2 cellular contexts compared by ENCODE assay signal in the genomic region with DNA sequence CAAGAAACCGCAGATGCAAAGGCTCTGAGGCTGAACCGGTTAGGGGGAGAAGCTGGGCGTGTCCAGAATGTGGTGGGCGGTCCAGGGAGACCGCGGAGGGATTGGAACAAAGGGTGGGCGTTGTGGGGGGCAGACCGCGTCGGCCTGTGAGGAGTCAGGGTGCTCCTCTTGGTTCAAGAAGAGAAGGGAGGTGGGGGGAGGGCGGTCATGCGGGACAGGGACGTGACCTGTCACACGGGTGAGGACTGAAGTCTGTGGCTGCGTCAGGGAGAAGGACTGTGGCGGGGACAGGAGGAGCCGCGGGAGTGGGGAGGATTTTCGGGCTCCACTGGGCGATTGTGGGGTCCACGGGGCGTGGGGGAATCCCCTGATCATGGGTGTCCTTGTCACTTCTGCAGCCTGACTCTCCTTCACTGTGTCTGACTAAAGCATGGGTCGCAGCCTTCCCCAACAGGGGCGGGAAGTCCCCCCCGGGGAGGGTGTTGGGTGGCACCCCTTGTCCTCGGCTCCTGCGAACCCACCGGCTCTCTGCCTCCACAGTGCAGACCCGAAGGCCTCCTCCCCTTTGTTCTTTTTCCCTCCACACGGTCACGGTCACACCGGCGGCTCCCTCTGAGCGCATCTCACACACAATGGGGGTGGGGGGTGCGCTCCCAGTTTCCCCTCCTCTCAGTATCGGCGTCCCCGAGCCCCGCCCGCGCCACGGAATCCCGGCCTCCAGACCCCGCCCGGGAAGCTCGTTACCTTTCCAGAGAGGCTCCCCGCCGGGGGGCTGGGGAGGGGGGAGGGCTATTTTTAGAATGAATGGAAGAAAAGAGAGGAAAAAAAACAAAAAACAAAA.
TF ChIP-seq lines count a peak whose summit lies in the region.

No MANE protein-coding gene starts in this region.

TF ChIP-seq in A549, 52 proteins besides CTCF, POLR2A, EP300 and RAD21 (continued from another document):
- TF ChIP-seq, protein P1, sequence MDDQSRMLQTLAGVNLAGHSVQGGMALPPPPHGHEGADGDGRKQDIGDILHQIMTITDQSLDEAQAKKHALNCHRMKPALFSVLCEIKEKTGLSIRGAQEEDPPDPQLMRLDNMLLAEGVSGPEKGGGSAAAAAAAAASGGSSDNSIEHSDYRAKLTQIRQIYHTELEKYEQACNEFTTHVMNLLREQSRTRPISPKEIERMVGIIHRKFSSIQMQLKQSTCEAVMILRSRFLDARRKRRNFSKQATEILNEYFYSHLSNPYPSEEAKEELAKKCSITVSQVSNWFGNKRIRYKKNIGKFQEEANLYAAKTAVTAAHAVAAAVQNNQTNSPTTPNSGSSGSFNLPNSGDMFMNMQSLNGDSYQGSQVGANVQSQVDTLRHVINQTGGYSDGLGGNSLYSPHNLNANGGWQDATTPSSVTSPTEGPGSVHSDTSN (IDR thresholded peaks at IDR 0.05): no peak
- no peak for TF ChIP-seq MAFK (IDR thresholded peaks at IDR 0.05; ENCODE audit: partially characterized antibody)
- no peak for TF ChIP-seq NFE2L2 (conservative IDR thresholded peaks at IDR 0.05; ENCODE audit: low read length)
- no peak for TF ChIP-seq ESRRA (IDR thresholded peaks at IDR 0.05; ENCODE audit: borderline replicate concordance, low read length)
- no peak for TF ChIP-seq ATOH8 (CRISPR knock-in tag; IDR thresholded peaks at IDR 0.05; ENCODE audit: low read depth)
- no peak for TF ChIP-seq NPAS2 (CRISPR knock-in tag; IDR thresholded peaks at IDR 0.05; ENCODE audit: borderline replicate concordance)
- TF ChIP-seq TP53 (CRISPR knock-in tag; IDR thresholded peaks at IDR 0.05): no peak
- no peak for TF ChIP-seq RCOR1 (IDR thresholded peaks at IDR 0.05; ENCODE audit: low read depth, low read length)
- TF ChIP-seq FOSB (CRISPR knock-in tag; IDR thresholded peaks at IDR 0.05): no peak
- no peak for TF ChIP-seq FOXS1 (CRISPR knock-in tag; IDR thresholded peaks at IDR 0.05)
- TF ChIP-seq USF2 (IDR thresholded peaks at IDR 0.05): no peak
- no peak for TF ChIP-seq CEBPB (IDR thresholded peaks at IDR 0.05)
- TF ChIP-seq KDM5A (IDR thresholded peaks at IDR 0.05): no peak

TF ChIP-seq in SK-N-SH, 30 proteins besides CTCF, POLR2A, EP300 and RAD21 (continued from another document):
- TF ChIP-seq RFX5 (IDR thresholded peaks at IDR 0.05; ENCODE audit: low read length) (no peak), YY1 (IDR thresholded peaks at IDR 0.05; ENCODE audit: low read depth) (no peak), SMC3 (IDR thresholded peaks at IDR 0.05; ENCODE audit: low read depth, low read length) (no peak), NFIC (IDR thresholded peaks at IDR 0.05; ENCODE audit: borderline replicate concordance) (no peak)
- TF ChIP-seq, protein P2, sequence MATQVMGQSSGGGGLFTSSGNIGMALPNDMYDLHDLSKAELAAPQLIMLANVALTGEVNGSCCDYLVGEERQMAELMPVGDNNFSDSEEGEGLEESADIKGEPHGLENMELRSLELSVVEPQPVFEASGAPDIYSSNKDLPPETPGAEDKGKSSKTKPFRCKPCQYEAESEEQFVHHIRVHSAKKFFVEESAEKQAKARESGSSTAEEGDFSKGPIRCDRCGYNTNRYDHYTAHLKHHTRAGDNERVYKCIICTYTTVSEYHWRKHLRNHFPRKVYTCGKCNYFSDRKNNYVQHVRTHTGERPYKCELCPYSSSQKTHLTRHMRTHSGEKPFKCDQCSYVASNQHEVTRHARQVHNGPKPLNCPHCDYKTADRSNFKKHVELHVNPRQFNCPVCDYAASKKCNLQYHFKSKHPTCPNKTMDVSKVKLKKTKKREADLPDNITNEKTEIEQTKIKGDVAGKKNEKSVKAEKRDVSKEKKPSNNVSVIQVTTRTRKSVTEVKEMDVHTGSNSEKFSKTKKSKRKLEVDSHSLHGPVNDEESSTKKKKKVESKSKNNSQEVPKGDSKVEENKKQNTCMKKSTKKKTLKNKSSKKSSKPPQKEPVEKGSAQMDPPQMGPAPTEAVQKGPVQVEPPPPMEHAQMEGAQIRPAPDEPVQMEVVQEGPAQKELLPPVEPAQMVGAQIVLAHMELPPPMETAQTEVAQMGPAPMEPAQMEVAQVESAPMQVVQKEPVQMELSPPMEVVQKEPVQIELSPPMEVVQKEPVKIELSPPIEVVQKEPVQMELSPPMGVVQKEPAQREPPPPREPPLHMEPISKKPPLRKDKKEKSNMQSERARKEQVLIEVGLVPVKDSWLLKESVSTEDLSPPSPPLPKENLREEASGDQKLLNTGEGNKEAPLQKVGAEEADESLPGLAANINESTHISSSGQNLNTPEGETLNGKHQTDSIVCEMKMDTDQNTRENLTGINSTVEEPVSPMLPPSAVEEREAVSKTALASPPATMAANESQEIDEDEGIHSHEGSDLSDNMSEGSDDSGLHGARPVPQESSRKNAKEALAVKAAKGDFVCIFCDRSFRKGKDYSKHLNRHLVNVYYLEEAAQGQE (IDR thresholded peaks at IDR 0.05; ENCODE audit: low read depth, low read length): no peak
